In the genomic region with DNA sequence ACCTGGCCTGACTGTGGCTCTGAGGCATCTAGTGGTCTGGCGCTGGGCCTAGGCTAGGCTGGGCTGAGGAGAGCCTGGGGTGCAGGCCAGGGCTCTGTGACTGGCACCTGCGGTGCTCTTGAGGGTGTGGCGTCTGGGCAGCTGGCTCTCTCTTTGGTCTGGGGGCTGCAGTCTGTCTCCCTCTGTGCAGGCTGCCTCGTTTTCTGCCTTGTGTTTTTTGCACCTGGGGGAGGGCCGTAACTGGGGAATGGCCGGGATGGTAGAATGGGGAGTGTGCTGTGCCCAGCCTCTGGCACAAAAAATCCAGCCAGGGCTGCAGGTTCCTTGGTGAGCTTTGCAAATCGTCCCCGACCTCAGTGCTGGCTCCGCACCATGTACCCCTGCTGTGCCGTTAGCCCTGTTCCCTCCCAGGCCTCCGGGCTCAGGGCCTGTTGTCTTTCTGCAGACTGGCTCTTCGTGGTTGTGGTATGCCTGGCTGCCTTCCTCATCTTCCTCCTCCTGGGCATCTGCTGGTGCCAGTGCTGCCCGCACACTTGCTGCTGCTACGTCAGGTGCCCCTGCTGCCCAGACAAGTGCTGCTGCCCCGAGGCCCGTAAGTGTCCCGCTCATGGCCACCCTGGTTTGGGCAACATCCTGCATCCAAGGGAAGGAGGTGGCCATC, we compare ENCODE assay signal across 18 cellular contexts. TPM values are rescaled to one million over a fixed set of nuclear protein-coding genes. Genes with fewer than 3 reads are reported as not detected.
DNase-seq lines count a peak whose midpoint lies in the region; ATAC-seq, FAIRE-seq and TF ChIP-seq lines count a peak whose summit lies in the region.
"Had no signal": no experiment of that assay in that cellular context is flagged by ENCODE, and none has a peak within 500 bp of the region (broad histone marks: within the 10 kb centered on the region; RNA-seq: fewer than 3 reads in every experiment).

No MANE protein-coding gene starts in this region.

- no peak overlapping the region for H2AFZ ChIP-seq in Karpas-422 (ENCODE audit: low read length)
- H2AFZ ChIP-seq: parathyroid adenoma had no signal

- H3K9me2 ChIP-seq in Karpas-422 (replicated peaks; ENCODE audit: insufficient read depth, low read length) = no peaks in the 10 kb centered on the region

- TF ChIP-seq CTCF in WTC11 (IDR thresholded peaks at IDR 0.05) (no peak), kidney (IDR thresholded peaks at IDR 0.05; ENCODE audit: borderline replicate concordance, extremely low read depth, insufficient read depth) (no peak), type B pancreatic cell (conservative IDR thresholded peaks at IDR 0.05) (no peak)

- H3K36me3 ChIP-seq in kidney (ENCODE audit: control insufficient read depth in 1 of 2, insufficient read depth in 2 of 2, low read length in 2 of 2) = peaks cover 0 to 2% of the 10 kb centered on the region in 2 donors
- H3K36me3 ChIP-seq in Karpas-422 (ENCODE audit: insufficient read depth, low read length) = no peaks in the 10 kb centered on the region

- no peak overlapping the region for H3K9ac ChIP-seq in kidney (ENCODE audit: low read length in 2 of 2)
- no peak overlapping the region for H3K9ac ChIP-seq in Karpas-422 (ENCODE audit: low read length)
- H3K9ac ChIP-seq: parathyroid adenoma had no signal

- intact Hi-C loops in kidney (cut with DNase I) = no loop called here

- no peaks in the 10 kb centered on the region for H3K79me2 ChIP-seq in Karpas-422 (ENCODE audit: low read length)
- H3K79me2 ChIP-seq: parathyroid adenoma had no signal

- no peak for DNase-seq in activated naive CD4-positive, alpha-beta T cell (lab: John Stamatoyannopoulos, UW)
- DNase-seq in WTC11 (ENCODE audit: low spot score) (peak; percentile 11), kidney (peak; percentile 72), type B pancreatic cell (ENCODE audit: extremely low spot score, unreplicated experiment) (peak; percentile 67), DMS153 (lab: John Stamatoyannopoulos, UW) (no peak), Karpas-422 (no peak)
- DNase-seq: C1 segment of cervical spinal cord; foreskin melanocyte; HFFc6; MM.1S; NCI-H526; stimulated activated CD4-positive, alpha-beta T cell treated with anti-CD3 and anti-CD28 coated beads, Interleukin-2, amount 100 ng/mL, for 48 hours had no signal

- peaks cover 3% of the 10 kb centered on the region; the same call in 1 of the 2 replicates for H4K20me1 ChIP-seq in Karpas-422 (ENCODE audit: insufficient read depth, low read depth, low read length)

- FAIRE-seq in kidney (lab: Jason Lieb, UNC) = no peak

- CTCF ChIA-PET in WTC11 (lab: Charles Lee) = interaction anchor here (0.5 to 2.0 kb wide), 4 partner anchors 34 to 196 kb away, joined by 3 to 5 read pairs (median 4); a partner anchor contains a TSS

- H3K4me3 Mint-ChIP-seq in activated naive CD4-positive, alpha-beta T cell treated with anti-CD3 and anti-CD28 coated beads, Interleukin-2, amount 50 U/mL, for 24 hours = no peak overlapping the region
- H3K4me3 Mint-ChIP-seq in WTC11 (no peak overlapping the region), type B pancreatic cell (no peak overlapping the region)
- H3K4me3 Mint-ChIP-seq: HFFc6 had no signal

- H3K4me1 ChIP-seq in kidney (ENCODE audit: control insufficient read depth in 1 of 2, insufficient read depth in 1 of 2, low read depth in 1 of 2, low read length in 2 of 2) (peaks cover 0 to 10% of the 10 kb centered on the region in 2 donors), Karpas-422 (ENCODE audit: low read length) (peaks cover 26% of the 10 kb centered on the region)

- no peak overlapping the region for H3K4me2 ChIP-seq in Karpas-422 (ENCODE audit: low read depth, low read length, poor library complexity, severe bottlenecking)

- no peaks in the 10 kb centered on the region for H3K27me3 Mint-ChIP-seq in activated naive CD4-positive, alpha-beta T cell treated with anti-CD3 and anti-CD28 coated beads, Interleukin-2, amount 50 U/mL, for 24 hours
- H3K27me3 Mint-ChIP-seq in WTC11 (ENCODE audit: low read depth) (no peaks in the 10 kb centered on the region), type B pancreatic cell (no peaks in the 10 kb centered on the region)

- ATAC-seq in WTC11 = no peak
- ATAC-seq in HG03175 (IDR thresholded peaks at IDR 0.05; ENCODE audit: unreplicated experiment) = no peak
- ATAC-seq: left colon had no signal

- H3K4me3 ChIP-seq in kidney (ENCODE audit: low read length in 2 of 2) (no peak overlapping the region), Karpas-422 (ENCODE audit: low read length) (no peak overlapping the region)
- H3K4me3 ChIP-seq: SK-N-MC had no signal

- H3K27ac ChIP-seq in kidney (ENCODE audit: low read depth in 2 of 2, low read length in 2 of 2) (no peak overlapping the region), Karpas-422 (ENCODE audit: low read length) (no peak overlapping the region)
- H3K27ac ChIP-seq: parathyroid adenoma, SK-N-MC had no signal

- no peaks in the 10 kb centered on the region for H3K9me3 ChIP-seq in kidney (ENCODE audit: control insufficient read depth in 1 of 2, low read length in 2 of 2)
- no peaks in the 10 kb centered on the region for H3K9me3 ChIP-seq in Karpas-422 (ENCODE audit: low read length)

- peak overlapping the region; percentile 41 for H3K27ac Mint-ChIP-seq in activated naive CD4-positive, alpha-beta T cell treated with anti-CD3 and anti-CD28 coated beads, Interleukin-2, amount 50 U/mL, for 24 hours
- no peak overlapping the region for H3K27ac Mint-ChIP-seq in WTC11
- no peak overlapping the region for H3K27ac Mint-ChIP-seq in type B pancreatic cell
- H3K27ac Mint-ChIP-seq: HFFc6 had no signal

- H3K9me3 Mint-ChIP-seq in activated naive CD4-positive, alpha-beta T cell treated with anti-CD3 and anti-CD28 coated beads, Interleukin-2, amount 50 U/mL, for 24 hours = no peaks in the 10 kb centered on the region
- H3K9me3 Mint-ChIP-seq in WTC11 (no peaks in the 10 kb centered on the region), type B pancreatic cell (no peaks in the 10 kb centered on the region)
- H3K9me3 Mint-ChIP-seq: HFFc6 had no signal

- POLR2A ChIA-PET in WTC11 (lab: Charles Lee) = no interaction called here

- peaks cover 3% of the 10 kb centered on the region for H3K36me3 Mint-ChIP-seq in activated naive CD4-positive, alpha-beta T cell treated with anti-CD3 and anti-CD28 coated beads, Interleukin-2, amount 50 U/mL, for 24 hours
- H3K36me3 Mint-ChIP-seq in WTC11 (peaks cover 29% of the 10 kb centered on the region), type B pancreatic cell (no peaks in the 10 kb centered on the region)

- no peaks in the 10 kb centered on the region for H3K27me3 ChIP-seq in Karpas-422 (ENCODE audit: low read length)

- peaks cover 40% of the 10 kb centered on the region for H3K4me1 Mint-ChIP-seq in activated naive CD4-positive, alpha-beta T cell treated with anti-CD3 and anti-CD28 coated beads, Interleukin-2, amount 50 U/mL, for 24 hours
- H3K4me1 Mint-ChIP-seq in WTC11 (peaks cover 7% of the 10 kb centered on the region), type B pancreatic cell (ENCODE audit: unreplicated experiment) (peaks cover 20% of the 10 kb centered on the region)

TF ChIP-seq in WTC11, 78 proteins besides CTCF, POLR2A, EP300 and RAD21 (continues in another document):
- TF ChIP-seq CREM (CRISPR knock-in tag; IDR thresholded peaks at IDR 0.05) (no peak), NFE2L1 (CRISPR knock-in tag; IDR thresholded peaks at IDR 0.05) (no peak), FOXK1 (CRISPR knock-in tag; IDR thresholded peaks at IDR 0.05) (no peak), MYBL2 (CRISPR knock-in tag; IDR thresholded peaks at IDR 0.05) (no peak), GRHL2 (CRISPR knock-in tag; IDR thresholded peaks at IDR 0.05; ENCODE audit: insufficient replicate concordance, severe bottlenecking) (no peak)
- TF ChIP-seq, protein P1, sequence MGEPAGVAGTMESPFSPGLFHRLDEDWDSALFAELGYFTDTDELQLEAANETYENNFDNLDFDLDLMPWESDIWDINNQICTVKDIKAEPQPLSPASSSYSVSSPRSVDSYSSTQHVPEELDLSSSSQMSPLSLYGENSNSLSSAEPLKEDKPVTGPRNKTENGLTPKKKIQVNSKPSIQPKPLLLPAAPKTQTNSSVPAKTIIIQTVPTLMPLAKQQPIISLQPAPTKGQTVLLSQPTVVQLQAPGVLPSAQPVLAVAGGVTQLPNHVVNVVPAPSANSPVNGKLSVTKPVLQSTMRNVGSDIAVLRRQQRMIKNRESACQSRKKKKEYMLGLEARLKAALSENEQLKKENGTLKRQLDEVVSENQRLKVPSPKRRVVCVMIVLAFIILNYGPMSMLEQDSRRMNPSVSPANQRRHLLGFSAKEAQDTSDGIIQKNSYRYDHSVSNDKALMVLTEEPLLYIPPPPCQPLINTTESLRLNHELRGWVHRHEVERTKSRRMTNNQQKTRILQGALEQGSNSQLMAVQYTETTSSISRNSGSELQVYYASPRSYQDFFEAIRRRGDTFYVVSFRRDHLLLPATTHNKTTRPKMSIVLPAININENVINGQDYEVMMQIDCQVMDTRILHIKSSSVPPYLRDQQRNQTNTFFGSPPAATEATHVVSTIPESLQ (CRISPR knock-in tag; IDR thresholded peaks at IDR 0.05) = no peak

RNA-seq across cellular contexts. Expression of a gene that starts 6.5 kb away (rescaled TPM):
- total RNA-seq in WTC11 (2021) (109 to 127 TPM (median 120 TPM) in 3 replicates), kidney (118 TPM), type B pancreatic cell (ENCODE audit: low replicate concordance) (107 and 133 TPM in 2 replicates)
- 82.8 TPM for polyA plus RNA-seq in kidney (ENCODE audit: insufficient read depth, low read depth, low replicate concordance)
- total RNA-seq in Karpas-422 (2014; rRNA removed; shearing (Covaris generic); ENCODE audit: low replicate concordance) = 97.9 and 224 TPM in 2 replicates

RNA-seq across cellular contexts. Expression of a gene that starts 13.4 kb away (rescaled TPM):
- 126 to 132 TPM (median 130 TPM) in 3 replicates for total RNA-seq in WTC11 (2021)
- total RNA-seq in kidney = 87.2 TPM
- 37.9 TPM for polyA plus RNA-seq in kidney (ENCODE audit: insufficient read depth, low read depth, low replicate concordance)
- 78.5 and 155 TPM in 2 replicates for total RNA-seq in type B pancreatic cell (ENCODE audit: low replicate concordance)
- 0.63 and 1.2 TPM in 2 replicates for total RNA-seq in Karpas-422 (2014; rRNA removed; shearing (Covaris generic); ENCODE audit: low replicate concordance)

RNA-seq across cellular contexts. Expression of a gene that starts 20.1 kb away (rescaled TPM):
- total RNA-seq in WTC11 (2021) (0.11 to 0.22 TPM (median 0.14 TPM) in 3 replicates), kidney (1.3 TPM), type B pancreatic cell (ENCODE audit: low replicate concordance) (0.59 and 1.2 TPM in 2 replicates)
- polyA plus RNA-seq in kidney (ENCODE audit: insufficient read depth, low read depth, low replicate concordance) = 1.1 TPM
- 0.45 TPM in 1 of 2 replicates, not detected in the other for total RNA-seq in Karpas-422 (2014; rRNA removed; shearing (Covaris generic); ENCODE audit: low replicate concordance)
- total RNA-seq: HFFc6, left colon, subcutaneous adipose tissue had no signal

RNA-seq across cellular contexts. Expression of a gene that starts 29.7 kb away (rescaled TPM):
- total RNA-seq in WTC11 (2021) (0.23 to 0.53 TPM (median 0.46 TPM) in 3 replicates), kidney (1.1 TPM), type B pancreatic cell (ENCODE audit: low replicate concordance) (2.1 TPM in 1 of 2 replicates, not detected in the other)
- 0.41 TPM for polyA plus RNA-seq in kidney (ENCODE audit: insufficient read depth, low read depth, low replicate concordance)
- 0.36 TPM in 1 of 2 replicates, not detected in the other for total RNA-seq in Karpas-422 (2014; rRNA removed; shearing (Covaris generic); ENCODE audit: low replicate concordance)
- total RNA-seq: HFFc6, left colon, subcutaneous adipose tissue had no signal

RNA-seq across cellular contexts. Expression of a gene that starts 33.7 kb away (rescaled TPM):
- 0.16 to 0.20 TPM in 2 of 3 replicates, not detected in the other for total RNA-seq in WTC11 (2021)
- not detected for total RNA-seq in kidney
- polyA plus RNA-seq in kidney (ENCODE audit: insufficient read depth, low read depth, low replicate concordance) = not detected
- total RNA-seq in type B pancreatic cell (ENCODE audit: low replicate concordance) = not detected in 2 replicates
- not detected in 2 replicates for total RNA-seq in Karpas-422 (2014; rRNA removed; shearing (Covaris generic); ENCODE audit: low replicate concordance)
- total RNA-seq: HFFc6, left colon, subcutaneous adipose tissue had no signal

Comparison
In these comparisons a context has a peak if more than half of its experiments do, and no peak if none do; other contexts are left out.
1. DNase-seq: peak in WTC11 (single experiment), kidney (single experiment) and type B pancreatic cell (single experiment); none in activated naive CD4-positive, alpha-beta T cell (0 of 4), DMS153 (single experiment) and Karpas-422 (single experiment).
2. RNA of a gene that starts 13.4 kb away (total RNA-seq): 126 to 132 TPM in WTC11, 87.2 TPM in kidney (single experiment) and 78.5 to 155 TPM in type B pancreatic cell; 0.63 to 1.2 TPM in Karpas-422; every median in the first group is over 10 times any median in the second.